ENCODE assay signal across 2 cellular contexts in the genomic region with DNA sequence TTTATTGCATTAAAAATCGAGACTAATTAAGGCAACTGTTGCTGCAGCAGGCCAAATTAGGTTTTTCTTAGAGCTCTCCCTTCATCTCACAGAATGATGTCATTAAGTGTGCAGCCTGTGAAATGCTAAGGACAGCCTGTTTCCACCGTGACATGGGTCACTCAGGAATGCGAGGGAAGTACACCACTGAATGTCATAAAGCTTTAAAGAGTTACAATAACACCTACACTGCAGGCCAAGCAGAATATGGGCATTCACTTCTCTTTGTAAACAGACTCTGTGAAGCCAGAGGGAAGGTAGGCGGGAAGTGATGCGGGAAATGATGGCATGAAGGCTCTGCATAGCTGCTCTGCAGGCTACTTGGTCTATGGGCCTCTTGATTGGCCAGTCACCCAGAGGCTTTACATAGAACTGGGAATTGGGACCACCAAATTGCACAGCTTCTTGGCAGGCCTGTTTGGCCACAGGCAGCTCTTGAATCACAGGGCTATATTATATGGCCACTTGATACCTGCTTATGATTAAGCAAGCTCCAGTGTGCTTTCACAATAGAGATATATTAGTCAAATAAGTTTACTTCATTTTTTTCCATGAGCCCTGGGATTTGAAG.
TF ChIP-seq lines count a peak whose summit lies in the region.

No MANE protein-coding gene starts in this region.

TF ChIP-seq in A549, 52 proteins besides CTCF, POLR2A, EP300 and RAD21 (continued from another document):
- no peak for TF ChIP-seq HMGXB4 (CRISPR knock-in tag; IDR thresholded peaks at IDR 0.05; ENCODE audit: borderline replicate concordance)
- no peak for TF ChIP-seq CBX8 (IDR thresholded peaks at IDR 0.05)
- no peak for TF ChIP-seq MAX (IDR thresholded peaks at IDR 0.05)
- no peak for TF ChIP-seq RCOR1 (IDR thresholded peaks at IDR 0.05; ENCODE audit: low read depth, low read length)
- TF ChIP-seq KDM5A (IDR thresholded peaks at IDR 0.05) = no peak
- TF ChIP-seq, protein P1, sequence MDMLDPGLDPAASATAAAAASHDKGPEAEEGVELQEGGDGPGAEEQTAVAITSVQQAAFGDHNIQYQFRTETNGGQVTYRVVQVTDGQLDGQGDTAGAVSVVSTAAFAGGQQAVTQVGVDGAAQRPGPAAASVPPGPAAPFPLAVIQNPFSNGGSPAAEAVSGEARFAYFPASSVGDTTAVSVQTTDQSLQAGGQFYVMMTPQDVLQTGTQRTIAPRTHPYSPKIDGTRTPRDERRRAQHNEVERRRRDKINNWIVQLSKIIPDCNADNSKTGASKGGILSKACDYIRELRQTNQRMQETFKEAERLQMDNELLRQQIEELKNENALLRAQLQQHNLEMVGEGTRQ (IDR thresholded peaks at IDR 0.05) = no peak
- TF ChIP-seq RARB (CRISPR knock-in tag; IDR thresholded peaks at IDR 0.05) = no peak
- no peak for TF ChIP-seq TP53 (CRISPR knock-in tag; IDR thresholded peaks at IDR 0.05)

TF ChIP-seq in HEK293T, 16 proteins besides CTCF, POLR2A, EP300 and RAD21 (continued from another document):
- no peak for TF ChIP-seq PKNOX1 (IDR thresholded peaks at IDR 0.05)
TF ChIP-seq in HEK293T: peak in this region for 0.
